15 cellular contexts compared by ENCODE assay signal in genomic region chr1:173407846-173408245, GRCh38.
DNase-seq lines count a peak whose midpoint lies in the region; ATAC-seq and TF ChIP-seq lines count a peak whose summit lies in the region.
"Had no signal": no experiment of that assay in that cellular context is flagged by ENCODE, and none has a peak within 500 bp of the region (broad histone marks: within the 10 kb centered on the region; RNA-seq: fewer than 3 reads in every experiment).

No MANE protein-coding gene starts in this region.

- TF ChIP-seq CTCF in OCI-LY1 (IDR thresholded peaks at IDR 0.05; ENCODE audit: low read length): no peak

- H3K9me3 Mint-ChIP-seq in activated T-cell treated with anti-CD3 and anti-CD28 coated beads, Interleukin-2, amount 50 U/mL, for 72 hours: no peaks in the 10 kb centered on the region
- peaks cover 3% of the 10 kb centered on the region for H3K9me3 Mint-ChIP-seq in memory B cell
- H3K9me3 Mint-ChIP-seq: CD4-positive, alpha-beta T cell had no signal

- DNase-seq in activated T-cell treated with anti-CD3 and anti-CD28 coated beads, Interleukin-2, amount 50 U/mL, for 72 hours: no peak
- DNase-seq in activated T-cell treated with anti-CD3 and anti-CD28 coated beads, Interleukin-2, amount 50 U/mL, for 1 hour: no peak
- no peak for DNase-seq in memory B cell (ENCODE audit: low spot score in 2 of 2)
- no peak for DNase-seq in NCI-H526 (lab: John Stamatoyannopoulos, UW)
- no peak for DNase-seq in NCI-H1105 (lab: John Stamatoyannopoulos, UW)
- DNase-seq: C1 segment of cervical spinal cord; Calu3; CD4-positive, alpha-beta T cell; DMS 273 treated with DMSO at 0.1 percent for 48 hours; EL; HCEC 1CT; KBM-7 had no signal

- H3K79me2 ChIP-seq in OCI-LY1 (ENCODE audit: insufficient read depth, low read length): no peaks in the 10 kb centered on the region

- no peak overlapping the region for H3K4me2 ChIP-seq in OCI-LY1 (ENCODE audit: low read length)

- no peak overlapping the region for H2AFZ ChIP-seq in OCI-LY1 (ENCODE audit: low read length)

- H3F3A ChIP-seq in OCI-LY1 (ENCODE audit: insufficient read depth, low read length): 0 out of 2 replicates have a peak, but pooled peaks cover 5% of the 10 kb centered on the region

- H3K4me1 Mint-ChIP-seq in activated T-cell treated with anti-CD3 and anti-CD28 coated beads, Interleukin-2, amount 50 U/mL, for 72 hours (ENCODE audit: low read depth): peaks cover 46% of the 10 kb centered on the region
- H3K4me1 Mint-ChIP-seq in memory B cell: peaks cover 44% of the 10 kb centered on the region

- H3K4me3 Mint-ChIP-seq in activated T-cell treated with anti-CD3 and anti-CD28 coated beads, Interleukin-2, amount 50 U/mL, for 72 hours: no peak overlapping the region
- H3K4me3 Mint-ChIP-seq in memory B cell: no peak overlapping the region
- H3K4me3 Mint-ChIP-seq: CD4-positive, alpha-beta T cell had no signal

- H3K36me3 Mint-ChIP-seq in activated T-cell treated with anti-CD3 and anti-CD28 coated beads, Interleukin-2, amount 50 U/mL, for 72 hours (ENCODE audit: insufficient read depth in 2 of 2): no peaks in the 10 kb centered on the region
- no peaks in the 10 kb centered on the region for H3K36me3 Mint-ChIP-seq in memory B cell

- ATAC-seq in activated T-cell treated with anti-CD3 and anti-CD28 coated beads, Interleukin-2, amount 50 U/mL, for 72 hours (replicated peaks in 1 of 2): no peak
- ATAC-seq in memory B cell (ENCODE audit: low read depth) (no peak), GM18858 (IDR thresholded peaks at IDR 0.05; ENCODE audit: unreplicated experiment) (no peak)

- H3K27ac ChIP-seq in OCI-LY1 (ENCODE audit: low read depth, low read length, poor library complexity, severe bottlenecking): peak overlapping the region; percentile 69
- H3K27ac ChIP-seq: 22Rv1 had no signal

- no peaks in the 10 kb centered on the region for H3K27me3 ChIP-seq in OCI-LY1 (ENCODE audit: insufficient read depth, low read length)

- H3K4me3 ChIP-seq in OCI-LY1 (ENCODE audit: low read depth, low read length, poor library complexity, severe bottlenecking): no peak overlapping the region

- H3K36me3 ChIP-seq in OCI-LY1 (ENCODE audit: insufficient read depth, low read length): no peaks in the 10 kb centered on the region

- H3K27ac Mint-ChIP-seq in activated T-cell treated with anti-CD3 and anti-CD28 coated beads, Interleukin-2, amount 50 U/mL, for 72 hours: peak overlapping the region; percentile 30
- H3K27ac Mint-ChIP-seq in memory B cell: peak overlapping the region; percentile 95
- H3K27ac Mint-ChIP-seq: CD4-positive, alpha-beta T cell had no signal

- no peaks in the 10 kb centered on the region for H4K20me1 ChIP-seq in OCI-LY1 (ENCODE audit: insufficient read depth, low read length)

- peaks cover 81% of the 10 kb centered on the region for H3K4me1 ChIP-seq in OCI-LY1 (ENCODE audit: insufficient read depth, low read length, severe bottlenecking)

- H3K9me3 ChIP-seq in OCI-LY1 (ENCODE audit: low read length): no peaks in the 10 kb centered on the region

- no peaks in the 10 kb centered on the region for H3K9me2 ChIP-seq in OCI-LY1 (ENCODE audit: low read depth, low read length)

- H3K27me3 Mint-ChIP-seq in activated T-cell treated with anti-CD3 and anti-CD28 coated beads, Interleukin-2, amount 50 U/mL, for 72 hours (ENCODE audit: low read depth): no peaks in the 10 kb centered on the region
- H3K27me3 Mint-ChIP-seq in memory B cell: no peaks in the 10 kb centered on the region
- H3K27me3 Mint-ChIP-seq: CD4-positive, alpha-beta T cell had no signal

- H3K9ac ChIP-seq in OCI-LY1 (ENCODE audit: low read length): no peak overlapping the region
